ENCODE assay signal across 16 cellular contexts in genomic region chr2:41413813-41414485, GRCh38.
"Had no signal": no experiment of that assay in that cellular context is flagged by ENCODE, and none has a peak within 500 bp of the region (broad histone marks: within the 10 kb centered on the region; RNA-seq: fewer than 3 reads in every experiment).

No MANE protein-coding gene starts in this region.

- H3K9me3 ChIP-seq: MG63, SK-N-SH had no signal

- H3K36me3 ChIP-seq: brain microvascular endothelial cell, cardiac muscle cell, MG63 had no signal

- ATAC-seq: activated naive CD4-positive, alpha-beta T cell treated with anti-CD3 and anti-CD28 coated beads, Interleukin-2, amount 50 U/mL, for 72 hours; activated naive CD8-positive, alpha-beta T cell treated with anti-CD3 and anti-CD28 coated beads, Interleukin-2, amount 50 U/mL, for 24 hours; activated T-cell treated with anti-CD3 and anti-CD28 coated beads, Interleukin-2, amount 50 U/mL, for 4 hours had no signal

- H3K27ac ChIP-seq: brain microvascular endothelial cell, cardiac muscle cell, PC-9, VCaP had no signal

- H3K4me3 ChIP-seq: cardiac muscle cell, MG63, PC-9 had no signal

- DNase-seq: activated CD4-positive, alpha-beta memory T cell treated with anti-CD3 and anti-CD28 coated beads for 36 hours; activated CD4-positive, CD25-positive, alpha-beta regulatory T cell; activated CD8-positive, alpha-beta memory T cell treated with anti-CD3 and anti-CD28 coated beads for 24 hours; activated effector memory CD4-positive, alpha-beta T cell treated with anti-CD3 and anti-CD28 coated beads, Interleukin-2, amount 50 U/mL, for 16 hours; activated naive CD4-positive, alpha-beta T cell treated with Interleukin-2 at 50 U/mL for 16 hours; activated naive CD8-positive, alpha-beta T cell treated with anti-CD3 and anti-CD28 coated beads, Interleukin-2, amount 50 U/mL, for 24 hours; activated T-cell treated with anti-CD3 and anti-CD28 coated beads, Interleukin-2, amount 50 U/mL, for 4 hours; amygdala; MG63; NCI-H1105 had no signal

- H3K27me3 ChIP-seq: brain microvascular endothelial cell, cardiac muscle cell, MG63 had no signal
